In the genomic region with DNA sequence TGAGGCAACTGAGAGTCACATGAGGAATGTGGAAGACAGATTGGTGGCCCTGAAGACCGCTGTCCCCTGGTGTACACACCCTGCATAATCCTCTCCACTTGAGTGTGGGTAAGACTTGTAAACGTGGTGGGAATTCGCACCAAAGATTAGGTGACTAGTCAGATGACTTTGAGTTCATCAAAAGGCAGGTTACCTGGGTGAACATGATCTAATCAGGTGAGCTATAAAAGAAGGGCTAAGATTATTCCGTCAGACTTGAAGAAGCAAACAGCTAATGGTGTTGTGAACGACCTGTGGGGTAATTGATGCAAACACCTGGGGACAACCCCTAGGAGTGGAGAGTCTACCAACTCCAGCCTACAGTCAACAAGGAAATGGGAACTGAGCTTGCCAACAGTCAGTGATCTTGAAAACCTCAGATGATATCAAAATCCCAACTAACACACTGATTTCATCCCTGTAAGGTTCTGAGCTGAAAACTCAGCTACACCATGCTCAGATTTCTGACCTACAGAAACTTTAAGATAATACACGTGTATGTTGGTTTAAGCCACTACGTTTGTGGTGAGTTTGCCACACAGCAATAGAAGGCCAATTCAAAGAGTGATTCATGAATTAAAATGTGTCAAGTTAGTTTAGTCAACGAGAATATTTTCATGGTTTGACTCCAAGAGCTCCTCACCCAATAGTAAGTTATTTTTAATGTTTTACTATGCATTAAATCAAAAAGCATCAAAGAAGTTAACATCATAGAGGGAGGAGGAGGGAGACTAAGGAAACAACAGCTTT, we compare ENCODE assay signal across 14 cellular contexts. TPM values are rescaled to one million over a fixed set of nuclear protein-coding genes. Genes with fewer than 3 reads are reported as not detected.
"Had no signal": no experiment of that assay in that cellular context is flagged by ENCODE, and none has a peak within 500 bp of the region (broad histone marks: within the 10 kb centered on the region; RNA-seq: fewer than 3 reads in every experiment).

No MANE protein-coding gene starts in this region.

- ATAC-seq: activated CD8-positive, alpha-beta memory T cell treated with anti-CD3 and anti-CD28 coated beads, Interleukin-2, amount 10 ng/mL, durations not matched to agents 7 days and 5 days; effector memory CD8-positive, alpha-beta T cell had no signal

- H3K4me1 Mint-ChIP-seq: activated B cell treated with CpG ODN at 0.5 μM for 24 hours had no signal

- H3K36me3 ChIP-seq: adrenal gland had no signal

- H3K27ac Mint-ChIP-seq: activated B cell treated with CpG ODN at 0.5 μM for 24 hours; activated CD8-positive, alpha-beta memory T cell treated with anti-CD3 and anti-CD28 coated beads, Interleukin-2, amount 10 ng/mL, durations not matched to agents 7 days and 5 days; dendritic cell treated with granulocyte-macrophage colony-stimulating factor and Interleukin-4, amounts not matched to agents 40 ng/mL and 50 ng/mL, for 4 days; T-helper 1 cell treated with Interleukin-12 subunit alpha and Interleukin-12 subunit beta and Interleukin-4 antibody, amounts not matched to agents 30 μg/mL and 1 μg/mL, for 36 hours had no signal

- H3K4me1 ChIP-seq: adrenal gland had no signal

- FAIRE-seq: urothelium cell line had no signal

- H3K27me3 ChIP-seq: adrenal gland had no signal

- H3K27me3 Mint-ChIP-seq: activated B cell treated with CpG ODN at 0.5 μM for 24 hours; activated CD8-positive, alpha-beta memory T cell treated with anti-CD3 and anti-CD28 coated beads, Interleukin-2, amount 10 ng/mL, durations not matched to agents 7 days and 5 days; effector memory CD8-positive, alpha-beta T cell had no signal

- DNase-seq: activated B cell treated with CpG ODN at 0.5 μM for 24 hours; activated CD8-positive, alpha-beta memory T cell treated with anti-CD3 and anti-CD28 coated beads, Interleukin-2, amount 10 ng/mL, durations not matched to agents 7 days and 5 days; activated naive CD4-positive, alpha-beta T cell; adrenal gland; central memory CD4-positive, alpha-beta T cell; effector memory CD8-positive, alpha-beta T cell; hypothalamus; kidney glomerular epithelial cell; stimulated activated CD4-positive, alpha-beta T cell treated with anti-CD3 and anti-CD28 coated beads, Interleukin-2, amount 100 ng/mL, for 48 hours; stimulated activated CD8-positive, alpha-beta memory T cell treated with anti-CD3 and anti-CD28 coated beads, Interleukin-4, amount 100 ng/mL, for 48 hours had no signal

- H3K4me3 ChIP-seq: adrenal gland had no signal

- H3K9me3 Mint-ChIP-seq: dendritic cell treated with granulocyte-macrophage colony-stimulating factor and Interleukin-4, amounts not matched to agents 40 ng/mL and 50 ng/mL, for 4 days; effector memory CD8-positive, alpha-beta T cell; neural crest cell; T-helper 1 cell treated with Interleukin-12 subunit alpha and Interleukin-12 subunit beta and Interleukin-4 antibody, amounts not matched to agents 30 μg/mL and 1 μg/mL, for 36 hours had no signal

- H3K27ac ChIP-seq: adrenal gland had no signal

- H3K4me3 Mint-ChIP-seq: activated B cell treated with CpG ODN at 0.5 μM for 24 hours; activated CD8-positive, alpha-beta memory T cell treated with anti-CD3 and anti-CD28 coated beads, Interleukin-2, amount 10 ng/mL, durations not matched to agents 7 days and 5 days; dendritic cell treated with granulocyte-macrophage colony-stimulating factor and Interleukin-4, amounts not matched to agents 40 ng/mL and 50 ng/mL, for 4 days; effector memory CD8-positive, alpha-beta T cell; neural crest cell; T-helper 1 cell treated with Interleukin-12 subunit alpha and Interleukin-12 subunit beta and Interleukin-4 antibody, amounts not matched to agents 30 μg/mL and 1 μg/mL, for 36 hours had no signal

- H3K9me3 ChIP-seq: adrenal gland had no signal

RNA-seq across cellular contexts. Expression of a gene that starts 16.7 kb away (rescaled TPM):
- total RNA-seq: activated B cell treated with CpG ODN at 0.5 μM for 24 hours had no signal
